In the genomic region with DNA sequence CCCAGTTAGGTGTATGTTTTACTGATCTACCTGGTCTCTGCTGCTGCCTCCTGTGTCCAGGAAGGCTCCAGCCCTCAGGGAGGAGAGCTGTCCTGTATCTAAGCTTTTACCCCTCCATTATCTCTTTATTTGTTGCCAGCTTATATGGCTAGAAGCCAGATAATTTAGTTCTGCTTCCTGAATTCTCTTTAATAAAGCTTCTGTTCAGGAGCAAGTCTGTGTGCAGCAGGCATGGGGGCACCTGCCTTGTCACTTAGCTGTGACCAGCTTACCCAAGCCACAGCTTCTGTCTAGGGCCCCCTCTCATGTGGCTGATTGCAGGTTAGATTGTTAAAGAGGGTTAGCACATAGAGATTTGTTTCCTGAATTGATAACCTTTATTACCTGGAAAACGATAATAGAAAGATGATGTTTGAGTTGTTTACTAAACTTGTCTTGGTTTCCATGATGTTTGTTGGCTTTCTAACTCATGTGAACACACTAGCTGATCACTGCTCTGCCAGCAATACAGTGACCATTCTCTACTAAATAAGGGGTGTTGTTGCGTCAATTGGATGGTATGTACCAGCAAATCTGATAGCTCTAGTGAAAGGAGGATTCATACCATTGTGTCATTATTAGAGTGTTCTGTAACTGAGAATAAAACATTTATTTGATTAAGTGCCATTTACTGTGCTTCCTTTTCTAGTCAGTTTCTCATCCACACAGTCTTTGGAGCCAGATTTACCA, we compare ENCODE assay signal across 20 cellular contexts.
DNase-seq lines count a peak whose midpoint lies in the region; ATAC-seq and TF ChIP-seq lines count a peak whose summit lies in the region.
"Had no signal": no experiment of that assay in that cellular context is flagged by ENCODE, and none has a peak within 500 bp of the region (broad histone marks: within the 10 kb centered on the region; RNA-seq: fewer than 3 reads in every experiment).

No MANE protein-coding gene starts in this region.

- peaks cover 3% of the 10 kb centered on the region; the same call in 1 of the 2 replicates for H3K9me3 Mint-ChIP-seq in WTC11
- H3K9me3 Mint-ChIP-seq: activated T-helper 17 cell treated with anti-CD3 and anti-CD28 coated beads, Interleukin-2, amount 50 U/mL, for 72 hours had no signal

- peaks cover 3% of the 10 kb centered on the region; the same call in 1 of the 2 replicates for H3K36me3 Mint-ChIP-seq in WTC11

- peak overlapping the region; percentile 92 for H3K27ac Mint-ChIP-seq in WTC11
- H3K27ac Mint-ChIP-seq: activated T-helper 17 cell treated with anti-CD3 and anti-CD28 coated beads, Interleukin-2, amount 50 U/mL, for 72 hours had no signal

- no peaks in the 10 kb centered on the region for H3K4me1 ChIP-seq in uterus
- H3K4me1 ChIP-seq: BLaER1 treated with 17β-estradiol and CSF1 and Interleukin-3, amounts not matched to agents 10 nM and 100 nM; breast epithelium had no signal

- TF ChIP-seq CTCF in WTC11 (IDR thresholded peaks at IDR 0.05) (no peak), uterus (IDR thresholded peaks at IDR 0.05) (no peak)

- no peak overlapping the region; the same call in 1 of the 2 replicates for H3K4me3 Mint-ChIP-seq in WTC11
- H3K4me3 Mint-ChIP-seq: activated T-helper 17 cell treated with anti-CD3 and anti-CD28 coated beads, Interleukin-2, amount 50 U/mL, for 72 hours had no signal

- POLR2A ChIA-PET in WTC11 (lab: Charles Lee), result no interaction called here

- TF ChIP-seq POLR2A in uterus (IDR thresholded peaks at IDR 0.05), result no peak

- no peaks in the 10 kb centered on the region for H3K27me3 ChIP-seq in layer of hippocampus (ENCODE audit: control insufficient read depth, insufficient read depth, low read length)
- H3K27me3 ChIP-seq in uterus, result no peaks in the 10 kb centered on the region
- H3K27me3 ChIP-seq: BLaER1 treated with 17β-estradiol and CSF1 and Interleukin-3, amounts not matched to agents 10 nM and 100 nM; breast epithelium had no signal

- no peak overlapping the region for H3K4me3 ChIP-seq in uterus
- H3K4me3 ChIP-seq: BLaER1 treated with 17β-estradiol and CSF1 and Interleukin-3, amounts not matched to agents 10 nM and 100 nM; breast epithelium; K562; mucosa of descending colon had no signal

- intact Hi-C loops in uterus (cut with DNase I; ENCODE audit: low total_unique reads), result no loop called here

- no peaks in the 10 kb centered on the region for H3K27me3 Mint-ChIP-seq in WTC11 (ENCODE audit: low read depth)

- H3K4me1 Mint-ChIP-seq in WTC11, result peaks cover 69% of the 10 kb centered on the region
- H3K4me1 Mint-ChIP-seq: activated T-helper 17 cell treated with anti-CD3 and anti-CD28 coated beads, Interleukin-2, amount 50 U/mL, for 72 hours had no signal

- H3K27ac ChIP-seq in layer of hippocampus (ENCODE audit: low read depth, low read length) (peak overlapping the region; percentile 65), uterus (peak overlapping the region; percentile 70 to 81)
- H3K27ac ChIP-seq: BLaER1 treated with 17β-estradiol and CSF1 and Interleukin-3, amounts not matched to agents 10 nM and 100 nM; breast epithelium had no signal

- no peaks in the 10 kb centered on the region for H3K36me3 ChIP-seq in uterus
- H3K36me3 ChIP-seq: BLaER1 treated with 17β-estradiol and CSF1 and Interleukin-3, amounts not matched to agents 10 nM and 100 nM; breast epithelium had no signal

- CTCF ChIA-PET in WTC11 (lab: Charles Lee), result interaction anchor here (0.7 to 1.0 kb wide), 3 partner anchors 10 to 83 kb away, joined by 3 to 4 read pairs (median 4); no protein-coding TSS in a partner anchor

- H3K9me3 ChIP-seq in uterus, result no peaks in the 10 kb centered on the region
- H3K9me3 ChIP-seq: breast epithelium, mucosa of descending colon had no signal

- ATAC-seq in WTC11 (no peak), GM18511 (IDR thresholded peaks at IDR 0.05; ENCODE audit: unreplicated experiment) (no peak)
- ATAC-seq in stimulated activated naive CD8-positive, alpha-beta T cell treated with anti-CD3 and anti-CD28 coated beads, Interleukin-15, Interleukin-2, amounts not matched to agents 100 U/mL and 50 U/mL, for 24 hours, result no peak
- ATAC-seq: activated T-helper 17 cell treated with anti-CD3 and anti-CD28 coated beads, Interleukin-2, amount 50 U/mL, for 72 hours; K562; left ventricle myocardium superior; mucosa of descending colon had no signal

- DNase-seq in NCI-H2227 (lab: John Stamatoyannopoulos, UW; ENCODE audit: unreplicated experiment) (peak; percentile 3), NCI-H2227 treated with DMSO at 0.1 percent for 48 hours (lab: John Stamatoyannopoulos, UW) (no peak), WTC11 (ENCODE audit: low spot score) (no peak), uterus (no peak), NK-92 (lab: John Stamatoyannopoulos, UW; ENCODE audit: unreplicated experiment) (no peak)
- DNase-seq in stimulated activated naive CD8-positive, alpha-beta T cell treated with anti-CD3 and anti-CD28 coated beads, Interleukin-15, Interleukin-2, amounts not matched to agents 100 U/mL and 50 U/mL, for 24 hours, result no peak
- DNase-seq: activated CD4-positive, alpha-beta T cell treated with anti-CD3 and anti-CD28 coated beads, Interleukin-2, amount 50 U/mL, for 1 hour; left ventricle myocardium superior; mucosa of descending colon; NCI-H2029; NCI-H524 treated with DMSO at 0.1 percent for 48 hours; SHP77 treated with DMSO at 0.1 percent for 48 hours; stimulated activated CD4-positive, alpha-beta T cell treated with anti-CD3 and anti-CD28 coated beads, Interleukin-12 subunit alpha, Interleukin-12 subunit beta, amount 100 ng/mL, for 4 hours; stimulated activated CD8-positive, alpha-beta memory T cell treated with anti-CD3 and anti-CD28 coated beads, Interleukin-4, amount 100 ng/mL, for 48 hours had no signal

TF ChIP-seq in WTC11, 78 proteins besides CTCF, POLR2A, EP300 and RAD21 (continues in another document):
- TF ChIP-seq TP53 (CRISPR knock-in tag; IDR thresholded peaks at IDR 0.05), result no peak
- TF ChIP-seq, protein P1, sequence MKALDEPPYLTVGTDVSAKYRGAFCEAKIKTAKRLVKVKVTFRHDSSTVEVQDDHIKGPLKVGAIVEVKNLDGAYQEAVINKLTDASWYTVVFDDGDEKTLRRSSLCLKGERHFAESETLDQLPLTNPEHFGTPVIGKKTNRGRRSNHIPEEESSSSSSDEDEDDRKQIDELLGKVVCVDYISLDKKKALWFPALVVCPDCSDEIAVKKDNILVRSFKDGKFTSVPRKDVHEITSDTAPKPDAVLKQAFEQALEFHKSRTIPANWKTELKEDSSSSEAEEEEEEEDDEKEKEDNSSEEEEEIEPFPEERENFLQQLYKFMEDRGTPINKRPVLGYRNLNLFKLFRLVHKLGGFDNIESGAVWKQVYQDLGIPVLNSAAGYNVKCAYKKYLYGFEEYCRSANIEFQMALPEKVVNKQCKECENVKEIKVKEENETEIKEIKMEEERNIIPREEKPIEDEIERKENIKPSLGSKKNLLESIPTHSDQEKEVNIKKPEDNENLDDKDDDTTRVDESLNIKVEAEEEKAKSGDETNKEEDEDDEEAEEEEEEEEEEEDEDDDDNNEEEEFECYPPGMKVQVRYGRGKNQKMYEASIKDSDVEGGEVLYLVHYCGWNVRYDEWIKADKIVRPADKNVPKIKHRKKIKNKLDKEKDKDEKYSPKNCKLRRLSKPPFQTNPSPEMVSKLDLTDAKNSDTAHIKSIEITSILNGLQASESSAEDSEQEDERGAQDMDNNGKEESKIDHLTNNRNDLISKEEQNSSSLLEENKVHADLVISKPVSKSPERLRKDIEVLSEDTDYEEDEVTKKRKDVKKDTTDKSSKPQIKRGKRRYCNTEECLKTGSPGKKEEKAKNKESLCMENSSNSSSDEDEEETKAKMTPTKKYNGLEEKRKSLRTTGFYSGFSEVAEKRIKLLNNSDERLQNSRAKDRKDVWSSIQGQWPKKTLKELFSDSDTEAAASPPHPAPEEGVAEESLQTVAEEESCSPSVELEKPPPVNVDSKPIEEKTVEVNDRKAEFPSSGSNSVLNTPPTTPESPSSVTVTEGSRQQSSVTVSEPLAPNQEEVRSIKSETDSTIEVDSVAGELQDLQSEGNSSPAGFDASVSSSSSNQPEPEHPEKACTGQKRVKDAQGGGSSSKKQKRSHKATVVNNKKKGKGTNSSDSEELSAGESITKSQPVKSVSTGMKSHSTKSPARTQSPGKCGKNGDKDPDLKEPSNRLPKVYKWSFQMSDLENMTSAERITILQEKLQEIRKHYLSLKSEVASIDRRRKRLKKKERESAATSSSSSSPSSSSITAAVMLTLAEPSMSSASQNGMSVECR (CRISPR knock-in tag; IDR thresholded peaks at IDR 0.05; ENCODE audit: borderline replicate concordance), result no peak
- no peak for TF ChIP-seq NFE2L1 (CRISPR knock-in tag; IDR thresholded peaks at IDR 0.05)
- TF ChIP-seq, protein P2, sequence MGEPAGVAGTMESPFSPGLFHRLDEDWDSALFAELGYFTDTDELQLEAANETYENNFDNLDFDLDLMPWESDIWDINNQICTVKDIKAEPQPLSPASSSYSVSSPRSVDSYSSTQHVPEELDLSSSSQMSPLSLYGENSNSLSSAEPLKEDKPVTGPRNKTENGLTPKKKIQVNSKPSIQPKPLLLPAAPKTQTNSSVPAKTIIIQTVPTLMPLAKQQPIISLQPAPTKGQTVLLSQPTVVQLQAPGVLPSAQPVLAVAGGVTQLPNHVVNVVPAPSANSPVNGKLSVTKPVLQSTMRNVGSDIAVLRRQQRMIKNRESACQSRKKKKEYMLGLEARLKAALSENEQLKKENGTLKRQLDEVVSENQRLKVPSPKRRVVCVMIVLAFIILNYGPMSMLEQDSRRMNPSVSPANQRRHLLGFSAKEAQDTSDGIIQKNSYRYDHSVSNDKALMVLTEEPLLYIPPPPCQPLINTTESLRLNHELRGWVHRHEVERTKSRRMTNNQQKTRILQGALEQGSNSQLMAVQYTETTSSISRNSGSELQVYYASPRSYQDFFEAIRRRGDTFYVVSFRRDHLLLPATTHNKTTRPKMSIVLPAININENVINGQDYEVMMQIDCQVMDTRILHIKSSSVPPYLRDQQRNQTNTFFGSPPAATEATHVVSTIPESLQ (CRISPR knock-in tag; IDR thresholded peaks at IDR 0.05), result no peak
- no peak for TF ChIP-seq KAT7 (CRISPR knock-in tag; IDR thresholded peaks at IDR 0.05; ENCODE audit: borderline replicate concordance)
- TF ChIP-seq, protein P3, sequence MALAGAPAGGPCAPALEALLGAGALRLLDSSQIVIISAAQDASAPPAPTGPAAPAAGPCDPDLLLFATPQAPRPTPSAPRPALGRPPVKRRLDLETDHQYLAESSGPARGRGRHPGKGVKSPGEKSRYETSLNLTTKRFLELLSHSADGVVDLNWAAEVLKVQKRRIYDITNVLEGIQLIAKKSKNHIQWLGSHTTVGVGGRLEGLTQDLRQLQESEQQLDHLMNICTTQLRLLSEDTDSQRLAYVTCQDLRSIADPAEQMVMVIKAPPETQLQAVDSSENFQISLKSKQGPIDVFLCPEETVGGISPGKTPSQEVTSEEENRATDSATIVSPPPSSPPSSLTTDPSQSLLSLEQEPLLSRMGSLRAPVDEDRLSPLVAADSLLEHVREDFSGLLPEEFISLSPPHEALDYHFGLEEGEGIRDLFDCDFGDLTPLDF (CRISPR knock-in tag; IDR thresholded peaks at IDR 0.05), result no peak
- TF ChIP-seq RORB (CRISPR knock-in tag; IDR thresholded peaks at IDR 0.05), result no peak
- TF ChIP-seq FOXP1 (CRISPR knock-in tag; IDR thresholded peaks at IDR 0.05; ENCODE audit: borderline replicate concordance), result no peak
- no peak for TF ChIP-seq MYBL2 (CRISPR knock-in tag; IDR thresholded peaks at IDR 0.05)
- no peak for TF ChIP-seq ZNF317 (CRISPR knock-in tag; IDR thresholded peaks at IDR 0.05; ENCODE audit: borderline replicate concordance, low read depth)
